Comparison of ENCODE assay signal across 2 cellular contexts in the genomic region with DNA sequence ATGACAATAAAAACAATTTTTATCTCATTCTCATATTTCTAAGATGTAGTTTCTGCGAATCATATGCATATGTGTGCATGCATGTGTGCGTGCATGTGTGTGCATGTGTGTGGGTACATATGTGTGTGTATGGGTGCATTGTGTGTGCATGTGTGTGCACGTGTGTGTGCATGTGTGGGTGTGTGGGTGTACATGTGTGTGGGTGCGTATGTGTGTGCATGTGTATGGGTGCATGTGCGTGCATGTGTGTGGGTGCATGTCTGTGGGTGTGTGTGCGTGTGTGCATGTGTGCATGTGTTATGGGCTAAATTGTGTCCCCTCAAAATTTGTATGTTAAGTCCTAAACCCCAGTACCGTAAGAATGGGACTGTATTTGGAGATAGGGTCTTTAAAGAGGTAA.
TF ChIP-seq lines count a peak whose summit lies in the region.

No MANE protein-coding gene starts in this region.

TF ChIP-seq in IMR-90, 13 proteins besides CTCF, POLR2A, EP300 and RAD21:
- TF ChIP-seq, protein P1, sequence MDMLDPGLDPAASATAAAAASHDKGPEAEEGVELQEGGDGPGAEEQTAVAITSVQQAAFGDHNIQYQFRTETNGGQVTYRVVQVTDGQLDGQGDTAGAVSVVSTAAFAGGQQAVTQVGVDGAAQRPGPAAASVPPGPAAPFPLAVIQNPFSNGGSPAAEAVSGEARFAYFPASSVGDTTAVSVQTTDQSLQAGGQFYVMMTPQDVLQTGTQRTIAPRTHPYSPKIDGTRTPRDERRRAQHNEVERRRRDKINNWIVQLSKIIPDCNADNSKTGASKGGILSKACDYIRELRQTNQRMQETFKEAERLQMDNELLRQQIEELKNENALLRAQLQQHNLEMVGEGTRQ (IDR thresholded peaks at IDR 0.05; ENCODE audit: low read depth, low read length) = no peak
- TF ChIP-seq RCOR1 (IDR thresholded peaks at IDR 0.05; ENCODE audit: insufficient replicate concordance, low read length) (no peak), BHLHE40 (IDR thresholded peaks at IDR 0.05; ENCODE audit: low read depth, low read length) (no peak), MAZ (IDR thresholded peaks at IDR 0.05; ENCODE audit: borderline replicate concordance, low read depth, low read length) (no peak), CEBPB (IDR thresholded peaks at IDR 0.05; ENCODE audit: low read depth, low read length) (no peak), MAFK (IDR thresholded peaks at IDR 0.05; ENCODE audit: low read depth, low read length) (no peak), RFX5 (IDR thresholded peaks at IDR 0.05; ENCODE audit: low read depth, low read length) (no peak), NFE2L2 (IDR thresholded peaks at IDR 0.05; ENCODE audit: low read depth, low read length) (no peak), SMC3 (IDR thresholded peaks at IDR 0.05; ENCODE audit: low read depth, low read length) (no peak), MXI1 (IDR thresholded peaks at IDR 0.05; ENCODE audit: borderline replicate concordance, low read depth, low read length) (no peak), CHD1 (IDR thresholded peaks at IDR 0.05; ENCODE audit: low read depth, low read length) (no peak), FOS (IDR thresholded peaks at IDR 0.05; ENCODE audit: low read depth, low read length) (no peak)
- TF ChIP-seq, protein P2, sequence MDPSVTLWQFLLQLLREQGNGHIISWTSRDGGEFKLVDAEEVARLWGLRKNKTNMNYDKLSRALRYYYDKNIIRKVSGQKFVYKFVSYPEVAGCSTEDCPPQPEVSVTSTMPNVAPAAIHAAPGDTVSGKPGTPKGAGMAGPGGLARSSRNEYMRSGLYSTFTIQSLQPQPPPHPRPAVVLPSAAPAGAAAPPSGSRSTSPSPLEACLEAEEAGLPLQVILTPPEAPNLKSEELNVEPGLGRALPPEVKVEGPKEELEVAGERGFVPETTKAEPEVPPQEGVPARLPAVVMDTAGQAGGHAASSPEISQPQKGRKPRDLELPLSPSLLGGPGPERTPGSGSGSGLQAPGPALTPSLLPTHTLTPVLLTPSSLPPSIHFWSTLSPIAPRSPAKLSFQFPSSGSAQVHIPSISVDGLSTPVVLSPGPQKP (IDR thresholded peaks at IDR 0.05; ENCODE audit: borderline replicate concordance, low read depth, low read length) = no peak

TF ChIP-seq in H1, 55 proteins besides CTCF, POLR2A, EP300 and RAD21:
- no peak for TF ChIP-seq EGR1 (IDR thresholded peaks at IDR 0.05; ENCODE audit: borderline replicate concordance, low read depth, low read length)
- no peak for TF ChIP-seq SP2 (IDR thresholded peaks at IDR 0.05; ENCODE audit: low read length)
- TF ChIP-seq FOSL1 (IDR thresholded peaks at IDR 0.05; ENCODE audit: insufficient read depth, low read depth, low read length) = no peak
- TF ChIP-seq, protein P3, sequence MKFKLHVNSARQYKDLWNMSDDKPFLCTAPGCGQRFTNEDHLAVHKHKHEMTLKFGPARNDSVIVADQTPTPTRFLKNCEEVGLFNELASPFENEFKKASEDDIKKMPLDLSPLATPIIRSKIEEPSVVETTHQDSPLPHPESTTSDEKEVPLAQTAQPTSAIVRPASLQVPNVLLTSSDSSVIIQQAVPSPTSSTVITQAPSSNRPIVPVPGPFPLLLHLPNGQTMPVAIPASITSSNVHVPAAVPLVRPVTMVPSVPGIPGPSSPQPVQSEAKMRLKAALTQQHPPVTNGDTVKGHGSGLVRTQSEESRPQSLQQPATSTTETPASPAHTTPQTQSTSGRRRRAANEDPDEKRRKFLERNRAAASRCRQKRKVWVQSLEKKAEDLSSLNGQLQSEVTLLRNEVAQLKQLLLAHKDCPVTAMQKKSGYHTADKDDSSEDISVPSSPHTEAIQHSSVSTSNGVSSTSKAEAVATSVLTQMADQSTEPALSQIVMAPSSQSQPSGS (IDR thresholded peaks at IDR 0.05; ENCODE audit: low read length) = no peak
- TF ChIP-seq CEBPB (IDR thresholded peaks at IDR 0.05; ENCODE audit: low read depth, low read length) = no peak
- TF ChIP-seq SRF (IDR thresholded peaks at IDR 0.05; ENCODE audit: low read depth, low read length) = no peak
